8 cellular contexts compared by ENCODE assay signal in genomic region chr10:52004342-52004949, GRCh38.
DNase-seq lines count a peak whose midpoint lies in the region; ATAC-seq, FAIRE-seq and TF ChIP-seq lines count a peak whose summit lies in the region.

No MANE protein-coding gene starts in this region.

- POLR2A ChIA-PET in PC-9 (lab: Charles Lee; ENCODE audit: unreplicated experiment): no interaction called here

- H3K4me2 ChIP-seq in PC-9: no peak overlapping the region

- H4K20me1 ChIP-seq in PC-9 (ENCODE audit: insufficient read depth): no peaks in the 10 kb centered on the region

- no peak for FAIRE-seq in GM12892 (lab: Jason Lieb, UNC)

- H3K4me1 ChIP-seq in PC-9 (replicated peaks; ENCODE audit: insufficient read depth): no peaks in the 10 kb centered on the region

- peak; percentile 60 for ATAC-seq in HG03095 (IDR thresholded peaks at IDR 0.05; ENCODE audit: unreplicated experiment)

- no peaks in the 10 kb centered on the region for H3K79me2 ChIP-seq in PC-9 (ENCODE audit: low read depth)

- CTCF ChIA-PET in PC-9 (lab: Charles Lee): interaction anchor here (0.6 to 1.1 kb wide), 3 partner anchors 585 to 1095 kb away, joined by 3 to 4 read pairs (median 3); no protein-coding TSS in a partner anchor

- no peaks in the 10 kb centered on the region for H3K9me2 ChIP-seq in PC-9 (ENCODE audit: insufficient read depth)

- TF ChIP-seq POLR2A in GM12892 (IDR thresholded peaks at IDR 0.05; ENCODE audit: low read depth, low read length): no peak

- TF ChIP-seq CTCF in PC-9 (conservative IDR thresholded peaks at IDR 0.05): peak; percentile 78
- TF ChIP-seq CTCF in WERI-Rb-1 (IDR thresholded peaks at IDR 0.05; ENCODE audit: low read depth, low read length): no peak

- intact Hi-C loops in PC-9 (cut with micrococcal nuclease; ENCODE audit: unreplicated experiment): loop anchor here (1.0 to 5.0 kb wide), 4 partner anchors 617 to 1017 kb away; no protein-coding TSS in a partner anchor

- peak; percentile 21 for DNase-seq in NCI-H510A treated with DMSO at 0.1 percent for 48 hours (lab: John Stamatoyannopoulos, UW)
- DNase-seq in NCI-H510A (lab: John Stamatoyannopoulos, UW): no peak
- no peak for DNase-seq in PC-9
- peak; percentile 44 for DNase-seq in fibroblast of gingiva (ENCODE audit: low read depth)
- DNase-seq in putamen (ENCODE audit: low spot score): peak; percentile 10
- DNase-seq in GM12892 (ENCODE audit: insufficient read length): no peak
- no peak for DNase-seq in WERI-Rb-1

- no peak overlapping the region for H3K27ac ChIP-seq in PC-9
- H3K27ac ChIP-seq in WERI-Rb-1: no peak overlapping the region

- H3K9me3 ChIP-seq in PC-9 (ENCODE audit: insufficient read depth, low read depth) (no peaks in the 10 kb centered on the region), WERI-Rb-1 (ENCODE audit: severe bottlenecking) (no peaks in the 10 kb centered on the region)

- no peak overlapping the region for H3K4me3 ChIP-seq in PC-9
- no peak overlapping the region for H3K4me3 ChIP-seq in WERI-Rb-1 (ENCODE audit: low read depth, low read length)

- H3F3A ChIP-seq in PC-9 (ENCODE audit: insufficient read depth, low read depth): no peaks in the 10 kb centered on the region

- BruUV-seq in PC-9 (replicated peaks; lab: Mats Ljungman, UMichigan): no TSS peak

- H3K36me3 ChIP-seq in PC-9 (ENCODE audit: low read depth) (no peaks in the 10 kb centered on the region), WERI-Rb-1 (no peaks in the 10 kb centered on the region)

- no peak overlapping the region for H2AFZ ChIP-seq in PC-9

- no peaks in the 10 kb centered on the region for H3K27me3 ChIP-seq in PC-9 (ENCODE audit: insufficient read depth, low read depth)
- H3K27me3 ChIP-seq in WERI-Rb-1 (ENCODE audit: insufficient read depth, low read depth, severe bottlenecking): no peaks in the 10 kb centered on the region

Comparison
In these comparisons a context has a peak if more than half of its experiments do, and no peak if none do; other contexts are left out.
1. DNase-seq: peak in NCI-H510A treated with DMSO at 0.1 percent for 48 hours (single experiment), fibroblast of gingiva (single experiment) and putamen (single experiment); none in NCI-H510A (single experiment), PC-9 (0 of 2), GM12892 (single experiment) and WERI-Rb-1 (single experiment).